10 cellular contexts compared by ENCODE assay signal in genomic region chr5:40511801-40512200, GRCh38.
"Had no signal": no experiment of that assay in that cellular context is flagged by ENCODE, and none has a peak within 500 bp of the region (broad histone marks: within the 10 kb centered on the region; RNA-seq: fewer than 3 reads in every experiment).

No MANE protein-coding gene starts in this region.

- H3K4me3 Mint-ChIP-seq: GM23338, H9, HFFc6 had no signal

- H3K4me3 ChIP-seq: GM23248, GM23338, HAP-1 had no signal

- H3K9ac ChIP-seq: GM23248 had no signal

- H2AFZ ChIP-seq: GM23248 had no signal

- DNase-seq: GM23248, GOT3, H7, H9, HCEC 1CT, HFFc6 had no signal

- H3K4me1 ChIP-seq: HAP-1 had no signal

- H3K9me3 ChIP-seq: HAP-1 had no signal

- H3K27ac Mint-ChIP-seq: GM23338, H9, HFFc6 had no signal

- ATAC-seq: GM23338, HCT116 had no signal

- H3K27ac ChIP-seq: GM23248 had no signal

- H3K36me3 ChIP-seq: HAP-1 had no signal

- FAIRE-seq: H1 had no signal

- H3K4me2 ChIP-seq: GM23338 had no signal

- H3K9me3 Mint-ChIP-seq: GM23338, H9, HFFc6 had no signal

- H3K4me1 Mint-ChIP-seq: GM23338, H9 had no signal
